In genomic region chr20:50044353-50044960, GRCh38 we compare ENCODE assay signal across 1 cellular context.
A peak's percentile ranks its signal among the peaks of the same experiment; 100 is the strongest.
TF ChIP-seq lines count a peak whose summit lies in the region.

No MANE protein-coding gene starts in this region.

TF ChIP-seq in HepG2, 621 proteins besides CTCF, POLR2A, EP300 and RAD21 (continued from another document):
- TF ChIP-seq IKZF5 (CRISPR knock-in tag; IDR thresholded peaks at IDR 0.05) (0 out of 2 replicates have a peak, but pooled peaks have one; percentile 19), USF2 (IDR thresholded peaks at IDR 0.05; ENCODE audit: low read depth, low read length) (no peak), USF2 (CRISPR knock-in tag; IDR thresholded peaks at IDR 0.05; ENCODE audit: borderline replicate concordance) (no peak), ATF7-NPFF (CRISPR knock-in tag; IDR thresholded peaks at IDR 0.05; ENCODE audit: low read depth) (no peak), NRL (CRISPR knock-in tag; IDR thresholded peaks at IDR 0.05; ENCODE audit: borderline replicate concordance) (no peak; the same call in 1 of the 2 replicates), PPARG (CRISPR knock-in tag; conservative IDR thresholded peaks at IDR 0.05) (no peak), ZNF513 (CRISPR knock-in tag; conservative IDR thresholded peaks at IDR 0.05) (no peak), ZNF687 (CRISPR knock-in tag; IDR thresholded peaks at IDR 0.05) (peak; percentile 11; the same call in 1 of the 2 replicates)
